8 cellular contexts compared by ENCODE assay signal in genomic region chr3:97719156-97719821, GRCh38. TPM values are rescaled to one million over a fixed set of nuclear protein-coding genes. Genes with fewer than 3 reads are reported as not detected.
DNase-seq lines count a peak whose midpoint lies in the region; ATAC-seq and TF ChIP-seq lines count a peak whose summit lies in the region.

No MANE protein-coding gene starts in this region.

- no peaks in the 10 kb centered on the region for H3K36me3 ChIP-seq in H7 (replicated peaks; ENCODE audit: control insufficient read depth, insufficient read depth, low read length)
- H3K36me3 ChIP-seq in RWPE2 (ENCODE audit: low read depth), result no peaks in the 10 kb centered on the region
- no peaks in the 10 kb centered on the region for H3K36me3 ChIP-seq in parathyroid adenoma (ENCODE audit: control insufficient read depth, insufficient read depth, low read length)
- H3K36me3 ChIP-seq in tibial nerve, result no peaks in the 10 kb centered on the region

- no peak for TF ChIP-seq EP300 in tibial nerve (IDR thresholded peaks at IDR 0.05)

- intact Hi-C loops in activated T-helper 2 cell treated with anti-CD3 and anti-CD28 coated beads, Interferon-gamma antibody, Interleukin-2, Interleukin-4, amounts not matched to agents 10 μg/mL and 5 μg/mL and 100 μg/mL, durations not matched to agents 14 hours and 24 hours and 36 hours (cut with micrococcal nuclease), result no loop called here

- H3K4me2 ChIP-seq in parathyroid adenoma (ENCODE audit: low read length), result peak overlapping the region; percentile 71

- no peak overlapping the region for H3K4me3 ChIP-seq in H7 (ENCODE audit: insufficient read depth, low read depth, low read length)
- no peak overlapping the region for H3K4me3 ChIP-seq in RWPE2 (ENCODE audit: severe bottlenecking)
- H3K4me3 ChIP-seq in parathyroid adenoma (ENCODE audit: low read depth, low read length), result no peak overlapping the region
- H3K4me3 ChIP-seq in tibial nerve, result no peak overlapping the region

- H3K4me1 Mint-ChIP-seq in activated T-helper 2 cell treated with anti-CD3 and anti-CD28 coated beads, Interferon-gamma antibody, Interleukin-2, Interleukin-4, amounts not matched to agents 10 μg/mL and 5 μg/mL and 100 μg/mL, durations not matched to agents 14 hours and 24 hours and 36 hours (ENCODE audit: low read depth), result no peaks in the 10 kb centered on the region

- DNase-seq in GM03348 (ENCODE audit: low spot score) (peak; percentile 79), H7 (peak; percentile 59), M059J (ENCODE audit: low read depth) (peak; percentile 74), RWPE2 (ENCODE audit: low spot score) (no peak), foreskin keratinocyte (peak; percentile 26 to 64), tibial nerve (ENCODE audit: low spot score in 2 of 2) (peak; percentile 17 to 66)
- DNase-seq in activated T-helper 2 cell treated with anti-CD3 and anti-CD28 coated beads, Interferon-gamma antibody, Interleukin-2, Interleukin-4, amounts not matched to agents 10 μg/mL and 5 μg/mL and 100 μg/mL, durations not matched to agents 14 hours and 24 hours and 36 hours (ENCODE audit: low spot score), result peak; percentile 31

- H3K27ac ChIP-seq in RWPE2 (ENCODE audit: poor library complexity, severe bottlenecking) (no peak overlapping the region), foreskin keratinocyte (no peak overlapping the region), parathyroid adenoma (no peak overlapping the region), tibial nerve (no peak overlapping the region)

- no peaks in the 10 kb centered on the region for H3K36me3 Mint-ChIP-seq in activated T-helper 2 cell treated with anti-CD3 and anti-CD28 coated beads, Interferon-gamma antibody, Interleukin-2, Interleukin-4, amounts not matched to agents 10 μg/mL and 5 μg/mL and 100 μg/mL, durations not matched to agents 14 hours and 24 hours and 36 hours (ENCODE audit: low read depth)

- ATAC-seq in RWPE2 (ENCODE audit: low read depth) (peak; percentile 85), foreskin keratinocyte (peak; percentile 95)

- H2AFZ ChIP-seq in parathyroid adenoma, result peak overlapping the region; percentile 47

- H3K9me3 Mint-ChIP-seq in activated T-helper 2 cell treated with anti-CD3 and anti-CD28 coated beads, Interferon-gamma antibody, Interleukin-2, Interleukin-4, amounts not matched to agents 10 μg/mL and 5 μg/mL and 100 μg/mL, durations not matched to agents 14 hours and 24 hours and 36 hours, result no peaks in the 10 kb centered on the region

- no peaks in the 10 kb centered on the region for H3K79me2 ChIP-seq in parathyroid adenoma

- H3K9me3 ChIP-seq in RWPE2 (ENCODE audit: severe bottlenecking) (no peaks in the 10 kb centered on the region), parathyroid adenoma (ENCODE audit: control insufficient read depth, low read length) (no peaks in the 10 kb centered on the region), tibial nerve (no peaks in the 10 kb centered on the region)

- no peak overlapping the region for H3K4me3 Mint-ChIP-seq in activated T-helper 2 cell treated with anti-CD3 and anti-CD28 coated beads, Interferon-gamma antibody, Interleukin-2, Interleukin-4, amounts not matched to agents 10 μg/mL and 5 μg/mL and 100 μg/mL, durations not matched to agents 14 hours and 24 hours and 36 hours (ENCODE audit: low read depth)

- no peak overlapping the region for H3K27ac Mint-ChIP-seq in activated T-helper 2 cell treated with anti-CD3 and anti-CD28 coated beads, Interferon-gamma antibody, Interleukin-2, Interleukin-4, amounts not matched to agents 10 μg/mL and 5 μg/mL and 100 μg/mL, durations not matched to agents 14 hours and 24 hours and 36 hours

- 5 to 6% methylated on average over 7 of the region's 7 CpGs for WGBS in tibial nerve, 2 donors

- TF ChIP-seq CTCF in RWPE2 (IDR thresholded peaks at IDR 0.05; ENCODE audit: poor library complexity, severe bottlenecking), result peak; percentile 91
- peak; percentile 95 for TF ChIP-seq CTCF in foreskin keratinocyte (conservative IDR thresholded peaks at IDR 0.05)
- peak; percentile 90 for TF ChIP-seq CTCF in parathyroid adenoma (IDR thresholded peaks at IDR 0.05)
- TF ChIP-seq CTCF in tibial nerve (IDR thresholded peaks at IDR 0.05), result peak; percentile 34 to 86 (median 83)

- TF ChIP-seq POLR2A in tibial nerve (IDR thresholded peaks at IDR 0.05), result no peak

- no peak overlapping the region for H3K9ac ChIP-seq in parathyroid adenoma

- peaks cover 3% of the 10 kb centered on the region for H3K27me3 Mint-ChIP-seq in activated T-helper 2 cell treated with anti-CD3 and anti-CD28 coated beads, Interferon-gamma antibody, Interleukin-2, Interleukin-4, amounts not matched to agents 10 μg/mL and 5 μg/mL and 100 μg/mL, durations not matched to agents 14 hours and 24 hours and 36 hours (ENCODE audit: low read depth)

- H3K4me1 ChIP-seq in RWPE2 (ENCODE audit: insufficient read depth, poor library complexity, severe bottlenecking) (no peaks in the 10 kb centered on the region), foreskin keratinocyte (no peaks in the 10 kb centered on the region), parathyroid adenoma (no peaks in the 10 kb centered on the region), tibial nerve (no peaks in the 10 kb centered on the region)

- H3K27me3 ChIP-seq in H7 (ENCODE audit: control insufficient read depth, insufficient read depth, low read length) (no peaks in the 10 kb centered on the region), RWPE2 (ENCODE audit: insufficient read depth, poor library complexity, severe bottlenecking) (no peaks in the 10 kb centered on the region), foreskin keratinocyte (peaks cover 4% of the 10 kb centered on the region), parathyroid adenoma (ENCODE audit: control insufficient read depth, insufficient read depth, low read length) (no peaks in the 10 kb centered on the region), tibial nerve (no peaks in the 10 kb centered on the region)

RNA-seq across cellular contexts. Expression of gene ARL6, which starts 45.3 kb away (rescaled TPM):
- 3.6 and 5.2 TPM in 2 replicates for total RNA-seq in H7 (2014; rRNA removed; shearing (Covaris generic))
- 17.2 and 24.7 TPM in 2 replicates for total RNA-seq in M059J (2014; rRNA removed; shearing (Covaris generic))
- 3.2 and 3.9 TPM in 2 replicates for total RNA-seq in activated T-helper 2 cell treated with anti-CD3 and anti-CD28 coated beads, Interferon-gamma antibody, Interleukin-2, Interleukin-4, amounts not matched to agents 10 μg/mL and 5 μg/mL and 100 μg/mL, durations not matched to agents 14 hours and 24 hours and 36 hours
- 6.6 and 7.9 TPM in 2 replicates for total RNA-seq in foreskin keratinocyte
- 3.3 and 4.8 TPM in 2 replicates for polyA plus RNA-seq in foreskin keratinocyte
- 10 to 100 TPM in 3 of 4 donors, 1 to 10 TPM in 1; 7.6 to 18.6 (median 14.4) TPM for total RNA-seq in tibial nerve
